ENCODE assay signal across 34 cellular contexts in the genomic region with DNA sequence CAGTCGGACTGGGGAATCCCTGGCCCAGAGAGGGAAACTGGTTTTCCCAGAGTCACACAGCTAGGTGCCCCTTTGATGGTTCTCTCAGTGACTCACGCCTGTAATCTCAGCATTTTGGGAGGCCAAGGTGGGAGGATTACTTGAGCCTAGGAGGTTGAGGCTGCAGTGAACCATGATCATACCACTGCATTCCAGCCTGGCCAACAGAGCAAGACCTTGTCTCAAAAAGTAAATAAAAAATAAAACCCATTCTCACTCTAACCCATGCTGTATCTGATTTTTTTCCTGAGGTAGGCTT.
"Had no signal": no experiment of that assay in that cellular context is flagged by ENCODE, and none has a peak within 500 bp of the region (broad histone marks: within the 10 kb centered on the region; RNA-seq: fewer than 3 reads in every experiment).

No MANE protein-coding gene starts in this region.

- H3K27me3 ChIP-seq: brain microvascular endothelial cell, dorsolateral prefrontal cortex, esophagus muscularis mucosa, foreskin keratinocyte, gastrocnemius medialis had no signal

- H3K9me3 ChIP-seq: esophagus muscularis mucosa, gastrocnemius medialis had no signal

- H3K4me3 ChIP-seq: coronary artery, dorsolateral prefrontal cortex, esophagus muscularis mucosa, gastrocnemius medialis had no signal

- FAIRE-seq: astrocyte, bronchial epithelial cell had no signal

- H3K27me3 Mint-ChIP-seq: activated B cell treated with CpG ODN at 0.5 μM for 24 hours; activated CD8-positive, alpha-beta T cell treated with anti-CD3 and anti-CD28 coated beads for 36 hours; activated naive CD8-positive, alpha-beta T cell; activated T-helper 17 cell treated with anti-CD3 and anti-CD28 coated beads, Interleukin-2, amount 50 U/mL, for 72 hours; central memory CD8-positive, alpha-beta T cell; dendritic cell treated with granulocyte-macrophage colony-stimulating factor and Interleukin-4, amounts not matched to agents 40 ng/mL and 50 ng/mL, for 4 days; T-helper 17 cell had no signal

- H3K36me3 Mint-ChIP-seq: activated naive CD8-positive, alpha-beta T cell had no signal

- H3K27ac ChIP-seq: brain microvascular endothelial cell, coronary artery, esophagus muscularis mucosa, foreskin keratinocyte, gastrocnemius medialis, WERI-Rb-1 had no signal

- ATAC-seq: activated CD4-positive, CD25-positive, alpha-beta regulatory T cell treated with anti-CD3 and anti-CD28 coated beads, Interleukin-2, amount 50 U/mL, for 24 hours; activated CD8-positive, alpha-beta T cell treated with anti-CD3 and anti-CD28 coated beads for 36 hours; activated T-cell treated with anti-CD3 and anti-CD28 coated beads, Interleukin-2, amount 50 U/mL, for 4 hours; activated T-helper 17 cell treated with anti-CD3 and anti-CD28 coated beads, Interleukin-2, amount 50 U/mL, for 72 hours; foreskin keratinocyte; T-helper 17 cell had no signal

- H3K27ac Mint-ChIP-seq: activated B cell treated with CpG ODN at 0.5 μM for 24 hours; activated CD8-positive, alpha-beta T cell treated with anti-CD3 and anti-CD28 coated beads for 36 hours; activated naive CD8-positive, alpha-beta T cell; dendritic cell treated with granulocyte-macrophage colony-stimulating factor and Interleukin-4, amounts not matched to agents 40 ng/mL and 50 ng/mL, for 4 days; T-helper 17 cell; T-helper 2 cell treated with Interferon-gamma antibody and Interleukin-4, amounts not matched to agents 5 μg/mL and 100 μg/mL, for 36 hours had no signal

- H3K4me1 ChIP-seq: foreskin keratinocyte, gastrocnemius medialis had no signal

- H3K9me3 Mint-ChIP-seq: activated B cell treated with CpG ODN at 0.5 μM for 24 hours; activated CD8-positive, alpha-beta T cell treated with anti-CD3 and anti-CD28 coated beads for 36 hours; activated T-cell treated with anti-CD3 and anti-CD28 coated beads, Interleukin-2, amount 50 U/mL, for 4 hours; activated T-helper 17 cell treated with anti-CD3 and anti-CD28 coated beads, Interleukin-2, amount 50 U/mL, for 72 hours; central memory CD8-positive, alpha-beta T cell; dendritic cell treated with granulocyte-macrophage colony-stimulating factor and Interleukin-4, amounts not matched to agents 40 ng/mL and 50 ng/mL, for 4 days; T-helper 2 cell treated with Interferon-gamma antibody and Interleukin-4, amounts not matched to agents 5 μg/mL and 100 μg/mL, for 36 hours had no signal

- H3K36me3 ChIP-seq: brain microvascular endothelial cell, gastrocnemius medialis, WERI-Rb-1 had no signal

- H3K4me3 Mint-ChIP-seq: activated B cell treated with CpG ODN at 0.5 μM for 24 hours; activated CD8-positive, alpha-beta T cell treated with anti-CD3 and anti-CD28 coated beads for 36 hours; activated naive CD8-positive, alpha-beta T cell; activated T-cell treated with anti-CD3 and anti-CD28 coated beads, Interleukin-2, amount 50 U/mL, for 4 hours; activated T-helper 17 cell treated with anti-CD3 and anti-CD28 coated beads, Interleukin-2, amount 50 U/mL, for 72 hours; central memory CD8-positive, alpha-beta T cell; dendritic cell treated with granulocyte-macrophage colony-stimulating factor and Interleukin-4, amounts not matched to agents 40 ng/mL and 50 ng/mL, for 4 days; T-helper 17 cell; T-helper 2 cell treated with Interferon-gamma antibody and Interleukin-4, amounts not matched to agents 5 μg/mL and 100 μg/mL, for 36 hours had no signal

- DNase-seq: activated B cell treated with CpG ODN at 0.5 μM for 24 hours; activated CD4-positive, alpha-beta T cell treated with anti-CD3 and anti-CD28 coated beads for 48 hours; activated CD4-positive, alpha-beta T cell treated with anti-CD3 and anti-CD28 coated beads, Interleukin-2, amount 50 U/mL, for 1 hour; activated CD4-positive, alpha-beta T cell treated with anti-CD3 and anti-CD28 coated beads, Interleukin-2, amount 50 U/mL, for 48 hours; activated CD8-positive, alpha-beta memory T cell treated with anti-CD3 and anti-CD28 coated beads for 24 hours; activated CD8-positive, alpha-beta T cell treated with anti-CD3 and anti-CD28 coated beads for 36 hours; activated effector memory CD4-positive, alpha-beta T cell treated with Interleukin-2 at 50 U/mL for 16 hours; activated gamma-delta T cell treated with Interleukin-2 at 50 U/mL for 16 hours; activated naive CD4-positive, alpha-beta T cell treated with anti-CD3 and anti-CD28 coated beads, Interleukin-2, amount 50 U/mL, for 16 hours; activated naive CD4-positive, alpha-beta T cell treated with Interleukin-2 at 50 U/mL for 16 hours; activated T-cell treated with anti-CD3 and anti-CD28 coated beads, Interleukin-2, amount 50 U/mL, for 4 hours; amniotic stem cell; anterior cingulate cortex; brain microvascular endothelial cell; dorsolateral prefrontal cortex; effector memory CD4-positive, alpha-beta T cell; erythroblast; foreskin keratinocyte; glutamatergic neuron; T-helper 1 cell; T-helper 17 cell; T1000; WERI-Rb-1 had no signal
